Comparison of ENCODE assay signal across 18 cellular contexts in genomic region chr6:146803601-146804000, GRCh38.
DNase-seq lines count a peak whose midpoint lies in the region; ATAC-seq and TF ChIP-seq lines count a peak whose summit lies in the region.
"Had no signal": no experiment of that assay in that cellular context is flagged by ENCODE, and none has a peak within 500 bp of the region (broad histone marks: within the 10 kb centered on the region; RNA-seq: fewer than 3 reads in every experiment).

No MANE protein-coding gene starts in this region.

- H3K36me3 Mint-ChIP-seq in stimulated activated memory B cell treated with anti-CD40 and anti-IgM and Interleukin-4, amounts not matched to agents 10 μg/mL and 1 μg/mL and 100 μg/mL, for 72 hours: no peaks in the 10 kb centered on the region

- intact Hi-C loops in left colon (cut with DNase I, micrococcal nuclease): no loop called here

- H3K4me3 ChIP-seq in choroid plexus epithelial cell (ENCODE audit: low read depth, low read length): peak overlapping the region; percentile 2
- H3K4me3 ChIP-seq: smooth muscle cell, tibial artery had no signal

- H3K27me3 Mint-ChIP-seq in stimulated activated memory B cell treated with anti-CD40 and anti-IgM and Interleukin-4, amounts not matched to agents 10 μg/mL and 1 μg/mL and 100 μg/mL, for 72 hours: no peaks in the 10 kb centered on the region

- TF ChIP-seq CTCF in choroid plexus epithelial cell (conservative IDR thresholded peaks at IDR 0.05; ENCODE audit: low read depth, low read length): no peak

- no peaks in the 10 kb centered on the region for H3K9me3 Mint-ChIP-seq in stimulated activated memory B cell treated with anti-CD40 and anti-IgM and Interleukin-4, amounts not matched to agents 10 μg/mL and 1 μg/mL and 100 μg/mL, for 72 hours

- ATAC-seq in left colon: peak; percentile 56
- peak; percentile 50 for ATAC-seq in stimulated activated memory B cell treated with anti-CD40 and anti-IgM and Interleukin-4, amounts not matched to agents 10 μg/mL and 1 μg/mL and 100 μg/mL, for 72 hours
- ATAC-seq in HG02981 (IDR thresholded peaks at IDR 0.05; ENCODE audit: unreplicated experiment): no peak

- no peak overlapping the region for H3K27ac Mint-ChIP-seq in stimulated activated memory B cell treated with anti-CD40 and anti-IgM and Interleukin-4, amounts not matched to agents 10 μg/mL and 1 μg/mL and 100 μg/mL, for 72 hours
- H3K27ac Mint-ChIP-seq: B cell had no signal

- no peak overlapping the region for H3K4me3 Mint-ChIP-seq in stimulated activated memory B cell treated with anti-CD40 and anti-IgM and Interleukin-4, amounts not matched to agents 10 μg/mL and 1 μg/mL and 100 μg/mL, for 72 hours
- H3K4me3 Mint-ChIP-seq: B cell had no signal

- H3K4me1 Mint-ChIP-seq in stimulated activated memory B cell treated with anti-CD40 and anti-IgM and Interleukin-4, amounts not matched to agents 10 μg/mL and 1 μg/mL and 100 μg/mL, for 72 hours: no peaks in the 10 kb centered on the region
- H3K4me1 Mint-ChIP-seq: B cell had no signal

- DNase-seq in NCI-H2227 treated with DMSO at 0.1 percent for 48 hours (lab: John Stamatoyannopoulos, UW): peak; percentile 24
- DNase-seq in choroid plexus epithelial cell (ENCODE audit: low read depth): peak; percentile 16
- DNase-seq in left colon: peak in 1 of 2 donors; percentile 6
- DNase-seq in T1000 (lab: John Stamatoyannopoulos, UW): no peak
- no peak for DNase-seq in DMS79 treated with DMSO at 0.1 percent for 48 hours (lab: John Stamatoyannopoulos, UW)
- DNase-seq: activated CD4-positive, alpha-beta T cell treated with anti-CD3 and anti-CD28 coated beads, Interleukin-2, amount 50 U/mL, for 1 hour; activated naive CD4-positive, alpha-beta T cell treated with anti-CD3 and anti-CD28 coated beads, Interleukin-2, amount 50 U/mL, for 16 hours; effector CD8-positive, alpha-beta T cell; hippocampal formation; NCI-H1105; NCI-H2171; NCI-H774; SK-N-SH; tibial artery had no signal

Comparison
In these comparisons a context has a peak if more than half of its experiments do, and no peak if none do; other contexts are left out.
1. DNase-seq: peak in NCI-H2227 treated with DMSO at 0.1 percent for 48 hours (single experiment) and choroid plexus epithelial cell (single experiment); none in T1000 (single experiment) and DMS79 treated with DMSO at 0.1 percent for 48 hours (single experiment).